Comparison of ENCODE assay signal across 1 cellular context in the genomic region with DNA sequence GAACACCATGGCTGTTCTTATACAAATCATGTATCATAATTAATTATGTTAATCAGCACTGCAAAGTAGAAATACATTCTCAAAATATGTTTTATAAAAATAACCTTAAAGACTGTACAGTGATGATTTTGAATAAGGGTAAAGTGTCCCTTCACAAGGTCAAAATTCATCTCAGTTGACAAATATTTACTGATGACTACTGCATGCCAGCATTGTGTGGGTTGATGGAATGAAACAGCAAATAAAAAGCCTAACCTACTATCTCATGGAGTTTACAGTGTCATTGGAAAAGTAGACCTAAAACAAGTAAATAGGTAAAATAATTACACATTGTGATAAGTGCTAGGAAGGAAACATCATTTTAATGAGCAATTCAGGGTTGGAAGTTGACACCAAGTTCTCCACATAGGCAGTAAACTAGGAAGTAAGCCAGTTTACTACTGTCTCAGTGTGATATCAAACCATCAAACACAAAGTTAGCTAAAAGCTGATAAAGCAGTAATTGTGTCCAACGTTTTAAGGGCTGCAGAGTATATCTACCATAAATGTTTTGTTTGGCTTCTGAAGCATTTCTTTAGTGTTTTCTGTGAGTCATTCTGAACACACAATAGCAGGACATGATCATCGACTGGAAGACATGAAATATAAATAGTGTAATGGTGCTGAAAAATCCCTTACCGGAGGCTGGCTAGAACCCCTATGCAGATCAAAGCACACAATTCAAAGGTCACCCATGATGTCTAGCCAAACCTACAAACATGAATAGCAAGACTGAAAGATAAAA.
TF ChIP-seq lines count a peak whose summit lies in the region.

No MANE protein-coding gene starts in this region.

TF ChIP-seq in HepG2, 621 proteins besides CTCF, POLR2A, EP300 and RAD21 (continued from another document and continues in another):
- TF ChIP-seq, protein P1, sequence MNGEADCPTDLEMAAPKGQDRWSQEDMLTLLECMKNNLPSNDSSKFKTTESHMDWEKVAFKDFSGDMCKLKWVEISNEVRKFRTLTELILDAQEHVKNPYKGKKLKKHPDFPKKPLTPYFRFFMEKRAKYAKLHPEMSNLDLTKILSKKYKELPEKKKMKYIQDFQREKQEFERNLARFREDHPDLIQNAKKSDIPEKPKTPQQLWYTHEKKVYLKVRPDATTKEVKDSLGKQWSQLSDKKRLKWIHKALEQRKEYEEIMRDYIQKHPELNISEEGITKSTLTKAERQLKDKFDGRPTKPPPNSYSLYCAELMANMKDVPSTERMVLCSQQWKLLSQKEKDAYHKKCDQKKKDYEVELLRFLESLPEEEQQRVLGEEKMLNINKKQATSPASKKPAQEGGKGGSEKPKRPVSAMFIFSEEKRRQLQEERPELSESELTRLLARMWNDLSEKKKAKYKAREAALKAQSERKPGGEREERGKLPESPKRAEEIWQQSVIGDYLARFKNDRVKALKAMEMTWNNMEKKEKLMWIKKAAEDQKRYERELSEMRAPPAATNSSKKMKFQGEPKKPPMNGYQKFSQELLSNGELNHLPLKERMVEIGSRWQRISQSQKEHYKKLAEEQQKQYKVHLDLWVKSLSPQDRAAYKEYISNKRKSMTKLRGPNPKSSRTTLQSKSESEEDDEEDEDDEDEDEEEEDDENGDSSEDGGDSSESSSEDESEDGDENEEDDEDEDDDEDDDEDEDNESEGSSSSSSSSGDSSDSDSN (CRISPR knock-in tag; IDR thresholded peaks at IDR 0.05), result no peak
- TF ChIP-seq KAT8 (CRISPR knock-in tag; IDR thresholded peaks at IDR 0.05), result peak; percentile 13; the same call in 1 of the 2 replicates
- no peak for TF ChIP-seq ZNF552 (CRISPR knock-in tag; IDR thresholded peaks at IDR 0.05; ENCODE audit: borderline replicate concordance)
- TF ChIP-seq ZNF841 (CRISPR knock-in tag; IDR thresholded peaks at IDR 0.05; ENCODE audit: borderline replicate concordance), result no peak
- TF ChIP-seq JUND (CRISPR knock-in tag; IDR thresholded peaks at IDR 0.05), result no peak
- no peak for TF ChIP-seq ZNF543 (CRISPR knock-in tag; IDR thresholded peaks at IDR 0.05)
- no peak for TF ChIP-seq ZNF569 (CRISPR knock-in tag; IDR thresholded peaks at IDR 0.05; ENCODE audit: borderline replicate concordance)
- no peak for TF ChIP-seq ELF3 (CRISPR knock-in tag; IDR thresholded peaks at IDR 0.05)
- TF ChIP-seq, protein P2, sequence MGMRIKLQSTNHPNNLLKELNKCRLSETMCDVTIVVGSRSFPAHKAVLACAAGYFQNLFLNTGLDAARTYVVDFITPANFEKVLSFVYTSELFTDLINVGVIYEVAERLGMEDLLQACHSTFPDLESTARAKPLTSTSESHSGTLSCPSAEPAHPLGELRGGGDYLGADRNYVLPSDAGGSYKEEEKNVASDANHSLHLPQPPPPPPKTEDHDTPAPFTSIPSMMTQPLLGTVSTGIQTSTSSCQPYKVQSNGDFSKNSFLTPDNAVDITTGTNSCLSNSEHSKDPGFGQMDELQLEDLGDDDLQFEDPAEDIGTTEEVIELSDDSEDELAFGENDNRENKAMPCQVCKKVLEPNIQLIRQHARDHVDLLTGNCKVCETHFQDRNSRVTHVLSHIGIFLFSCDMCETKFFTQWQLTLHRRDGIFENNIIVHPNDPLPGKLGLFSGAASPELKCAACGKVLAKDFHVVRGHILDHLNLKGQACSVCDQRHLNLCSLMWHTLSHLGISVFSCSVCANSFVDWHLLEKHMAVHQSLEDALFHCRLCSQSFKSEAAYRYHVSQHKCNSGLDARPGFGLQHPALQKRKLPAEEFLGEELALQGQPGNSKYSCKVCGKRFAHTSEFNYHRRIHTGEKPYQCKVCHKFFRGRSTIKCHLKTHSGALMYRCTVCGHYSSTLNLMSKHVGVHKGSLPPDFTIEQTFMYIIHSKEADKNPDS (CRISPR knock-in tag; IDR thresholded peaks at IDR 0.05), result no peak
- TF ChIP-seq, protein P3, sequence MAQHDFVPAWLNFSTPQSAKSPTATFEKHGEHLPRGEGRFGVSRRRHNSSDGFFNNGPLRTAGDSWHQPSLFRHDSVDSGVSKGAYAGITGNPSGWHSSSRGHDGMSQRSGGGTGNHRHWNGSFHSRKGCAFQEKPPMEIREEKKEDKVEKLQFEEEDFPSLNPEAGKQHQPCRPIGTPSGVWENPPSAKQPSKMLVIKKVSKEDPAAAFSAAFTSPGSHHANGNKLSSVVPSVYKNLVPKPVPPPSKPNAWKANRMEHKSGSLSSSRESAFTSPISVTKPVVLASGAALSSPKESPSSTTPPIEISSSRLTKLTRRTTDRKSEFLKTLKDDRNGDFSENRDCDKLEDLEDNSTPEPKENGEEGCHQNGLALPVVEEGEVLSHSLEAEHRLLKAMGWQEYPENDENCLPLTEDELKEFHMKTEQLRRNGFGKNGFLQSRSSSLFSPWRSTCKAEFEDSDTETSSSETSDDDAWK (CRISPR knock-in tag; IDR thresholded peaks at IDR 0.05), result no peak
- TF ChIP-seq ZNF724P (CRISPR knock-in tag; IDR thresholded peaks at IDR 0.05; ENCODE audit: borderline replicate concordance), result no peak
- TF ChIP-seq MIER2 (CRISPR knock-in tag; IDR thresholded peaks at IDR 0.05), result no peak
- no peak for TF ChIP-seq NFRKB (IDR thresholded peaks at IDR 0.05)
- TF ChIP-seq ZMYM4 (CRISPR knock-in tag; IDR thresholded peaks at IDR 0.05), result no peak
- no peak for TF ChIP-seq PCBP2 (optimal IDR thresholded peaks at IDR 0.05; ENCODE audit: low read depth, low read length, poor library complexity, severe bottlenecking)
- TF ChIP-seq, protein P4, sequence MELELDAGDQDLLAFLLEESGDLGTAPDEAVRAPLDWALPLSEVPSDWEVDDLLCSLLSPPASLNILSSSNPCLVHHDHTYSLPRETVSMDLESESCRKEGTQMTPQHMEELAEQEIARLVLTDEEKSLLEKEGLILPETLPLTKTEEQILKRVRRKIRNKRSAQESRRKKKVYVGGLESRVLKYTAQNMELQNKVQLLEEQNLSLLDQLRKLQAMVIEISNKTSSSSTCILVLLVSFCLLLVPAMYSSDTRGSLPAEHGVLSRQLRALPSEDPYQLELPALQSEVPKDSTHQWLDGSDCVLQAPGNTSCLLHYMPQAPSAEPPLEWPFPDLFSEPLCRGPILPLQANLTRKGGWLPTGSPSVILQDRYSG (CRISPR knock-in tag; IDR thresholded peaks at IDR 0.05), result no peak
- TF ChIP-seq, protein P5, sequence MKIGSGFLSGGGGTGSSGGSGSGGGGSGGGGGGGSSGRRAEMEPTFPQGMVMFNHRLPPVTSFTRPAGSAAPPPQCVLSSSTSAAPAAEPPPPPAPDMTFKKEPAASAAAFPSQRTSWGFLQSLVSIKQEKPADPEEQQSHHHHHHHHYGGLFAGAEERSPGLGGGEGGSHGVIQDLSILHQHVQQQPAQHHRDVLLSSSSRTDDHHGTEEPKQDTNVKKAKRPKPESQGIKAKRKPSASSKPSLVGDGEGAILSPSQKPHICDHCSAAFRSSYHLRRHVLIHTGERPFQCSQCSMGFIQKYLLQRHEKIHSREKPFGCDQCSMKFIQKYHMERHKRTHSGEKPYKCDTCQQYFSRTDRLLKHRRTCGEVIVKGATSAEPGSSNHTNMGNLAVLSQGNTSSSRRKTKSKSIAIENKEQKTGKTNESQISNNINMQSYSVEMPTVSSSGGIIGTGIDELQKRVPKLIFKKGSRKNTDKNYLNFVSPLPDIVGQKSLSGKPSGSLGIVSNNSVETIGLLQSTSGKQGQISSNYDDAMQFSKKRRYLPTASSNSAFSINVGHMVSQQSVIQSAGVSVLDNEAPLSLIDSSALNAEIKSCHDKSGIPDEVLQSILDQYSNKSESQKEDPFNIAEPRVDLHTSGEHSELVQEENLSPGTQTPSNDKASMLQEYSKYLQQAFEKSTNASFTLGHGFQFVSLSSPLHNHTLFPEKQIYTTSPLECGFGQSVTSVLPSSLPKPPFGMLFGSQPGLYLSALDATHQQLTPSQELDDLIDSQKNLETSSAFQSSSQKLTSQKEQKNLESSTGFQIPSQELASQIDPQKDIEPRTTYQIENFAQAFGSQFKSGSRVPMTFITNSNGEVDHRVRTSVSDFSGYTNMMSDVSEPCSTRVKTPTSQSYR (CRISPR knock-in tag; IDR thresholded peaks at IDR 0.05; ENCODE audit: borderline replicate concordance), result no peak
- TF ChIP-seq, protein P6, sequence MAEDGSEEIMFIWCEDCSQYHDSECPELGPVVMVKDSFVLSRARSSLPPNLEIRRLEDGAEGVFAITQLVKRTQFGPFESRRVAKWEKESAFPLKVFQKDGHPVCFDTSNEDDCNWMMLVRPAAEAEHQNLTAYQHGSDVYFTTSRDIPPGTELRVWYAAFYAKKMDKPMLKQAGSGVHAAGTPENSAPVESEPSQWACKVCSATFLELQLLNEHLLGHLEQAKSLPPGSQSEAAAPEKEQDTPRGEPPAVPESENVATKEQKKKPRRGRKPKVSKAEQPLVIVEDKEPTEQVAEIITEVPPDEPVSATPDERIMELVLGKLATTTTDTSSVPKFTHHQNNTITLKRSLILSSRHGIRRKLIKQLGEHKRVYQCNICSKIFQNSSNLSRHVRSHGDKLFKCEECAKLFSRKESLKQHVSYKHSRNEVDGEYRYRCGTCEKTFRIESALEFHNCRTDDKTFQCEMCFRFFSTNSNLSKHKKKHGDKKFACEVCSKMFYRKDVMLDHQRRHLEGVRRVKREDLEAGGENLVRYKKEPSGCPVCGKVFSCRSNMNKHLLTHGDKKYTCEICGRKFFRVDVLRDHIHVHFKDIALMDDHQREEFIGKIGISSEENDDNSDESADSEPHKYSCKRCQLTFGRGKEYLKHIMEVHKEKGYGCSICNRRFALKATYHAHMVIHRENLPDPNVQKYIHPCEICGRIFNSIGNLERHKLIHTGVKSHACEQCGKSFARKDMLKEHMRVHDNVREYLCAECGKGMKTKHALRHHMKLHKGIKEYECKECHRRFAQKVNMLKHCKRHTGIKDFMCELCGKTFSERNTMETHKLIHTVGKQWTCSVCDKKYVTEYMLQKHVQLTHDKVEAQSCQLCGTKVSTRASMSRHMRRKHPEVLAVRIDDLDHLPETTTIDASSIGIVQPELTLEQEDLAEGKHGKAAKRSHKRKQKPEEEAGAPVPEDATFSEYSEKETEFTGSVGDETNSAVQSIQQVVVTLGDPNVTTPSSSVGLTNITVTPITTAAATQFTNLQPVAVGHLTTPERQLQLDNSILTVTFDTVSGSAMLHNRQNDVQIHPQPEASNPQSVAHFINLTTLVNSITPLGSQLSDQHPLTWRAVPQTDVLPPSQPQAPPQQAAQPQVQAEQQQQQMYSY (CRISPR knock-in tag; IDR thresholded peaks at IDR 0.05), result no peak
- no peak for TF ChIP-seq ZNF549 (CRISPR knock-in tag; IDR thresholded peaks at IDR 0.05)
- TF ChIP-seq, protein P7, sequence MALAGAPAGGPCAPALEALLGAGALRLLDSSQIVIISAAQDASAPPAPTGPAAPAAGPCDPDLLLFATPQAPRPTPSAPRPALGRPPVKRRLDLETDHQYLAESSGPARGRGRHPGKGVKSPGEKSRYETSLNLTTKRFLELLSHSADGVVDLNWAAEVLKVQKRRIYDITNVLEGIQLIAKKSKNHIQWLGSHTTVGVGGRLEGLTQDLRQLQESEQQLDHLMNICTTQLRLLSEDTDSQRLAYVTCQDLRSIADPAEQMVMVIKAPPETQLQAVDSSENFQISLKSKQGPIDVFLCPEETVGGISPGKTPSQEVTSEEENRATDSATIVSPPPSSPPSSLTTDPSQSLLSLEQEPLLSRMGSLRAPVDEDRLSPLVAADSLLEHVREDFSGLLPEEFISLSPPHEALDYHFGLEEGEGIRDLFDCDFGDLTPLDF (CRISPR knock-in tag; IDR thresholded peaks at IDR 0.05), result no peak
- TF ChIP-seq, protein P8, sequence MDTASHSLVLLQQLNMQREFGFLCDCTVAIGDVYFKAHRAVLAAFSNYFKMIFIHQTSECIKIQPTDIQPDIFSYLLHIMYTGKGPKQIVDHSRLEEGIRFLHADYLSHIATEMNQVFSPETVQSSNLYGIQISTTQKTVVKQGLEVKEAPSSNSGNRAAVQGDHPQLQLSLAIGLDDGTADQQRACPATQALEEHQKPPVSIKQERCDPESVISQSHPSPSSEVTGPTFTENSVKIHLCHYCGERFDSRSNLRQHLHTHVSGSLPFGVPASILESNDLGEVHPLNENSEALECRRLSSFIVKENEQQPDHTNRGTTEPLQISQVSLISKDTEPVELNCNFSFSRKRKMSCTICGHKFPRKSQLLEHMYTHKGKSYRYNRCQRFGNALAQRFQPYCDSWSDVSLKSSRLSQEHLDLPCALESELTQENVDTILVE (CRISPR knock-in tag; IDR thresholded peaks at IDR 0.05), result no peak
- TF ChIP-seq NKX3-1 (CRISPR knock-in tag; IDR thresholded peaks at IDR 0.05), result no peak
- TF ChIP-seq, protein P9, sequence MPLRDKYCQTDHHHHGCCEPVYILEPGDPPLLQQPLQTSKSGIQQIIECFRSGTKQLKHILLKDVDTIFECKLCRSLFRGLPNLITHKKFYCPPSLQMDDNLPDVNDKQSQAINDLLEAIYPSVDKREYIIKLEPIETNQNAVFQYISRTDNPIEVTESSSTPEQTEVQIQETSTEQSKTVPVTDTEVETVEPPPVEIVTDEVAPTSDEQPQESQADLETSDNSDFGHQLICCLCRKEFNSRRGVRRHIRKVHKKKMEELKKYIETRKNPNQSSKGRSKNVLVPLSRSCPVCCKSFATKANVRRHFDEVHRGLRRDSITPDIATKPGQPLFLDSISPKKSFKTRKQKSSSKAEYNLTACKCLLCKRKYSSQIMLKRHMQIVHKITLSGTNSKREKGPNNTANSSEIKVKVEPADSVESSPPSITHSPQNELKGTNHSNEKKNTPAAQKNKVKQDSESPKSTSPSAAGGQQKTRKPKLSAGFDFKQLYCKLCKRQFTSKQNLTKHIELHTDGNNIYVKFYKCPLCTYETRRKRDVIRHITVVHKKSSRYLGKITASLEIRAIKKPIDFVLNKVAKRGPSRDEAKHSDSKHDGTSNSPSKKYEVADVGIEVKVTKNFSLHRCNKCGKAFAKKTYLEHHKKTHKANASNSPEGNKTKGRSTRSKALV (CRISPR knock-in tag; IDR thresholded peaks at IDR 0.05), result no peak
- no peak for TF ChIP-seq SRF (IDR thresholded peaks at IDR 0.05; ENCODE audit: low read depth, low read length)
- no peak for TF ChIP-seq ZNF34 (CRISPR knock-in tag; IDR thresholded peaks at IDR 0.05; ENCODE audit: borderline replicate concordance)
- TF ChIP-seq, protein P10, sequence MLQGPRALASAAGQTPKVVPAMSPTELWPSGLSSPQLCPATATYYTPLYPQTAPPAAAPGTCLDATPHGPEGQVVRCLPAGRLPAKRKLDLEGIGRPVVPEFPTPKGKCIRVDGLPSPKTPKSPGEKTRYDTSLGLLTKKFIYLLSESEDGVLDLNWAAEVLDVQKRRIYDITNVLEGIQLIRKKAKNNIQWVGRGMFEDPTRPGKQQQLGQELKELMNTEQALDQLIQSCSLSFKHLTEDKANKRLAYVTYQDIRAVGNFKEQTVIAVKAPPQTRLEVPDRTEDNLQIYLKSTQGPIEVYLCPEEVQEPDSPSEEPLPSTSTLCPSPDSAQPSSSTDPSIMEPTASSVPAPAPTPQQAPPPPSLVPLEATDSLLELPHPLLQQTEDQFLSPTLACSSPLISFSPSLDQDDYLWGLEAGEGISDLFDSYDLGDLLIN (CRISPR knock-in tag; IDR thresholded peaks at IDR 0.05; ENCODE audit: borderline replicate concordance), result no peak
- peak; percentile 51; the same call in 1 of the 2 replicates for TF ChIP-seq HMG20A (CRISPR knock-in tag; IDR thresholded peaks at IDR 0.05; ENCODE audit: borderline replicate concordance)
- no peak for TF ChIP-seq MEIS1 (CRISPR knock-in tag; IDR thresholded peaks at IDR 0.05; ENCODE audit: borderline replicate concordance)
- TF ChIP-seq, protein P11, sequence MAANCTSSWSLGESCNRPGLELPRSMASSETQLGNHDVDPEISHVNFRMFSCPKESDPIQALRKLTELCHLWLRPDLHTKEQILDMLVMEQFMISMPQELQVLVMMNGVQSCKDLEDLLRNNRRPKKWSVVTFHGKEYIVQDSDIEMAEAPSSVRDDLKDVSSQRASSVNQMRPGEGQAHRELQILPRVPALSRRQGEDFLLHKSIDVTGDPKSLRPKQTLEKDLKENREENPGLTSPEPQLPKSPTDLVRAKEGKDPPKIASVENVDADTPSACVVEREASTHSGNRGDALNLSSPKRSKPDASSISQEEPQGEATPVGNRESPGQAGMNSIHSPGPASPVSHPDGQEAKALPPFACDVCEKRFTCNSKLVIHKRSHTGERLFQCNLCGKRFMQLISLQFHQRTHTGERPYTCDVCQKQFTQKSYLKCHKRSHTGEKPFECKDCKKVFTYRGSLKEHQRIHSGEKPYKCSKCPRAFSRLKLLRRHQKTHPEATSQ (CRISPR knock-in tag; IDR thresholded peaks at IDR 0.05; ENCODE audit: borderline replicate concordance), result no peak
